Comparison of ENCODE assay signal across 10 cellular contexts in the genomic region with DNA sequence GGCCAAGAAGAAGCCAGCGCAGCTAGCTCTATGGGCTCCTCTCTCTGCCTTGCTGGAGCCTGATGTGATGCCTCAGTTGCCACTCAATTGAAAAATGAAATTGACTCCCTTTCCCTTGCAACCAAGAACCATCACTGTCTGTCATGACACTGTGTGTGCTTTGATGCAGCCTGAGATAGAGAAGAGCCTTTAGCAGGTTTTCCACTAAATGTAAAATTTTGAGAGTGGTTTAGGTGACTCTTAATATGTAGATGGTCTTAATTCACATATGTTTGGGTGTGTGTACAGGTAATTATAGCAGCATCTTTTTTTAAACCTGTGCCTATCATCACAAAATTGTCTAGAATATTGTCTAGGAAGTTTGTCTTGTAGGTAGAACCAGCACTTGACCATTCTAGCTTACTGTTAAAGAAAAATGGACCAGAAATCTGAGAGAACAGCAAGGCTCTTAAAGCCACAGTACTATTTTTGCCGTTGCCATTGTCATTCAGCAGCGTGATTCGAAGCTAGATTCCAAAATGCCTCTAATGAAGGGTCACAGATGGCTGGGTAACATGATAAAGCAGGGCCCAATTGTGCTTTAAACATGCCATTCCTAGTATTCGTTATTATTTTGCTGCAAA. TPM values are rescaled to one million over a fixed set of nuclear protein-coding genes. Genes with fewer than 3 reads are reported as not detected.
DNase-seq lines count a peak whose midpoint lies in the region; ATAC-seq, FAIRE-seq and TF ChIP-seq lines count a peak whose summit lies in the region.
"Had no signal": no experiment of that assay in that cellular context is flagged by ENCODE, and none has a peak within 500 bp of the region (broad histone marks: within the 10 kb centered on the region; RNA-seq: fewer than 3 reads in every experiment).

No MANE protein-coding gene starts in this region.

- peak overlapping the region; percentile 90 to 97 (median 90) for H3K27ac ChIP-seq in stomach

- no peak overlapping the region for H3K27ac Mint-ChIP-seq in T-helper 17 cell

- TF ChIP-seq EP300 in stomach (IDR thresholded peaks at IDR 0.05) = no peak

- H3K4me3 Mint-ChIP-seq in activated T-cell treated with anti-CD3 and anti-CD28 coated beads, Interleukin-2, amount 50 U/mL, for 4 hours = peak overlapping the region; percentile 76
- H3K4me3 Mint-ChIP-seq in T-helper 17 cell = peak overlapping the region; percentile 82

- peaks cover 68% of the 10 kb centered on the region for H3K27me3 Mint-ChIP-seq in activated T-cell treated with anti-CD3 and anti-CD28 coated beads, Interleukin-2, amount 50 U/mL, for 4 hours (ENCODE audit: low read depth)
- peaks cover 58% of the 10 kb centered on the region for H3K27me3 Mint-ChIP-seq in T-helper 17 cell

- peaks cover 0 to 41% (median 20%) of the 10 kb centered on the region in 3 donors for H3K27me3 ChIP-seq in stomach
- H3K27me3 ChIP-seq: body of pancreas had no signal

- no peaks in the 10 kb centered on the region for H3K36me3 Mint-ChIP-seq in activated T-cell treated with anti-CD3 and anti-CD28 coated beads, Interleukin-2, amount 50 U/mL, for 4 hours (ENCODE audit: insufficient read depth)
- H3K36me3 Mint-ChIP-seq in T-helper 17 cell (ENCODE audit: low read depth) = peaks cover 7% of the 10 kb centered on the region

- H3K4me3 ChIP-seq in iPS-18c (ENCODE audit: insufficient read depth, low read depth, low read length) = peak overlapping the region; percentile 80; the same call in 1 of the 2 replicates
- peak overlapping the region; percentile 60 to 69 (median 64) for H3K4me3 ChIP-seq in stomach

- TF ChIP-seq POLR2A in stomach (IDR thresholded peaks at IDR 0.05) (no peak), H54 (IDR thresholded peaks at IDR 0.05; ENCODE audit: low read depth, low read length) (no peak)

- peaks cover 9 to 29% (median 18%) of the 10 kb centered on the region in 4 donors for H3K4me1 ChIP-seq in stomach

- no peak for ATAC-seq in activated T-cell treated with anti-CD3 and anti-CD28 coated beads, Interleukin-2, amount 50 U/mL, for 4 hours
- ATAC-seq in T-helper 17 cell = no peak
- no peak for ATAC-seq in HG02798 (IDR thresholded peaks at IDR 0.05; ENCODE audit: poor library complexity, unreplicated experiment)
- no peak for ATAC-seq in HG02840 (IDR thresholded peaks at IDR 0.05; ENCODE audit: low FRiP score, unreplicated experiment)

- H3K4me1 Mint-ChIP-seq in activated T-cell treated with anti-CD3 and anti-CD28 coated beads, Interleukin-2, amount 50 U/mL, for 4 hours (ENCODE audit: low read depth) = peaks cover 8% of the 10 kb centered on the region
- peaks cover 17% of the 10 kb centered on the region for H3K4me1 Mint-ChIP-seq in T-helper 17 cell

- intact Hi-C loops in stomach (cut with DNase I; ENCODE audit: low total_unique reads) = no loop called here

- H3K36me3 ChIP-seq in stomach = no peaks in the 10 kb centered on the region

- no peak for FAIRE-seq in H54 (lab: Jason Lieb, UNC)

- H3K9me3 ChIP-seq in T-helper 17 cell (ENCODE audit: control insufficient read depth, low read length, poor library complexity, severe bottlenecking) (no peaks in the 10 kb centered on the region), iPS-18c (ENCODE audit: control insufficient read depth, insufficient read depth, low read length) (peaks cover 2% of the 10 kb centered on the region), stomach (no peaks in the 10 kb centered on the region)
- H3K9me3 ChIP-seq: body of pancreas had no signal

- 32 to 55% (median 45%) methylated on average over 5 of the region's 5 CpGs for WGBS in stomach, 5 donors

- no peak for TF ChIP-seq CTCF in stomach (IDR thresholded peaks at IDR 0.05)

- DNase-seq in activated T-cell treated with anti-CD3 and anti-CD28 coated beads, Interleukin-2, amount 50 U/mL, for 4 hours = no peak
- DNase-seq in activated T-cell treated with anti-CD3 and anti-CD28 coated beads, Interleukin-2, amount 50 U/mL, for 1 hour = no peak
- DNase-seq in T-helper 17 cell (no peak), stomach (no peak), H54 (ENCODE audit: insufficient read length, low spot score) (no peak)
- DNase-seq: NCI-H2081 treated with DMSO at 0.1 percent for 48 hours had no signal

- no peaks in the 10 kb centered on the region for H3K9me3 Mint-ChIP-seq in activated T-cell treated with anti-CD3 and anti-CD28 coated beads, Interleukin-2, amount 50 U/mL, for 4 hours

RNA-seq across cellular contexts. Expression of a gene that starts 1.3 kb away (rescaled TPM):
- under 1 TPM; 0.16 to 0.53 (median 0.29) TPM for total RNA-seq in activated T-cell treated with anti-CD3 and anti-CD28 coated beads, Interleukin-2, amount 50 U/mL, for 4 hours
- under 1 TPM in 1 of 2 donors, not detected in 1; 0.03 TPM for total RNA-seq in T-helper 17 cell
- 10 to 100 TPM; 13.0 to 44.6 (median 32.1) TPM for total RNA-seq in stomach
- 1 to 10 TPM; 3.2 to 5.2 (median 4.3) TPM for polyA plus RNA-seq in stomach

RNA-seq across cellular contexts. Expression of a gene that starts 55.2 kb away (rescaled TPM):
- total RNA-seq in activated T-cell treated with anti-CD3 and anti-CD28 coated beads, Interleukin-2, amount 50 U/mL, for 4 hours = not detected
- total RNA-seq in T-helper 17 cell (not detected), stomach (not detected)
- not detected for polyA plus RNA-seq in stomach
- total RNA-seq: body of pancreas had no signal

RNA-seq across cellular contexts. Expression of a gene that starts 55.8 kb away (rescaled TPM):
- total RNA-seq in activated T-cell treated with anti-CD3 and anti-CD28 coated beads, Interleukin-2, amount 50 U/mL, for 4 hours = 1 to 10 TPM; 1.0 to 2.0 (median 1.8) TPM
- total RNA-seq in T-helper 17 cell (1 to 10 TPM; 4.3 to 5.7 TPM), stomach (10 to 100 TPM in 3 of 5 donors, 1 to 10 TPM in 2; 3.8 to 53.1 (median 12.8) TPM)
- 100 to 1,000 TPM in 1 of 3 donors, 10 to 100 TPM in 2; 24.0 to 159 (median 24.2) TPM for polyA plus RNA-seq in stomach

Comparison
In these comparisons a context has a peak if more than half of its experiments do, and no peak if none do; other contexts are left out.
1. RNA of a gene that starts 1.3 kb away (total RNA-seq): 13.0 to 44.6 TPM in stomach; 0.16 to 0.53 TPM in activated T-cell treated with anti-CD3 and anti-CD28 coated beads, Interleukin-2, amount 50 U/mL, for 4 hours and 0.03 TPM in T-helper 17 cell; every median in the first group is over 4 times any median in the second.